In genomic region chr2:182915369-182916326, GRCh38 we compare ENCODE assay signal across 1 cellular context.
TF ChIP-seq lines count a peak whose summit lies in the region.

No MANE protein-coding gene starts in this region.

TF ChIP-seq in HEK293, 187 proteins besides CTCF, POLR2A, EP300 and RAD21 (continued from another document):
- peak; percentile 52; the same call in 1 of the 2 replicates for TF ChIP-seq TSHZ1 (tag by site-specific recombination; IDR thresholded peaks at IDR 0.05; ENCODE audit: borderline replicate concordance)
- peak; percentile 92 for TF ChIP-seq ZEB2 (tag by site-specific recombination; IDR thresholded peaks at IDR 0.05)
- TF ChIP-seq ELK4 (IDR thresholded peaks at IDR 0.05; ENCODE audit: borderline replicate concordance, low read depth, low read length) = no peak
- 0 out of 2 replicates have a peak, but pooled peaks have one; percentile 49 for TF ChIP-seq ZBTB21 (tag by site-specific recombination; IDR thresholded peaks at IDR 0.05)
- peak; percentile 95 for TF ChIP-seq ZNF366 (tag by site-specific recombination; conservative IDR thresholded peaks at IDR 0.05)
- peak; percentile 58; the same call in 1 of the 2 replicates for TF ChIP-seq ZNF10 (tag by site-specific recombination; IDR thresholded peaks at IDR 0.05)
- TF ChIP-seq TRIM28 (IDR thresholded peaks at IDR 0.05; ENCODE audit: borderline replicate concordance, low read length) = peak; percentile 45; the same call in 1 of the 2 replicates
- no peak for TF ChIP-seq ZNF623 (tag by site-specific recombination; IDR thresholded peaks at IDR 0.05)
- TF ChIP-seq ZNF777 (tag by site-specific recombination; IDR thresholded peaks at IDR 0.05; ENCODE audit: borderline replicate concordance) = no peak
- TF ChIP-seq, protein P1, sequence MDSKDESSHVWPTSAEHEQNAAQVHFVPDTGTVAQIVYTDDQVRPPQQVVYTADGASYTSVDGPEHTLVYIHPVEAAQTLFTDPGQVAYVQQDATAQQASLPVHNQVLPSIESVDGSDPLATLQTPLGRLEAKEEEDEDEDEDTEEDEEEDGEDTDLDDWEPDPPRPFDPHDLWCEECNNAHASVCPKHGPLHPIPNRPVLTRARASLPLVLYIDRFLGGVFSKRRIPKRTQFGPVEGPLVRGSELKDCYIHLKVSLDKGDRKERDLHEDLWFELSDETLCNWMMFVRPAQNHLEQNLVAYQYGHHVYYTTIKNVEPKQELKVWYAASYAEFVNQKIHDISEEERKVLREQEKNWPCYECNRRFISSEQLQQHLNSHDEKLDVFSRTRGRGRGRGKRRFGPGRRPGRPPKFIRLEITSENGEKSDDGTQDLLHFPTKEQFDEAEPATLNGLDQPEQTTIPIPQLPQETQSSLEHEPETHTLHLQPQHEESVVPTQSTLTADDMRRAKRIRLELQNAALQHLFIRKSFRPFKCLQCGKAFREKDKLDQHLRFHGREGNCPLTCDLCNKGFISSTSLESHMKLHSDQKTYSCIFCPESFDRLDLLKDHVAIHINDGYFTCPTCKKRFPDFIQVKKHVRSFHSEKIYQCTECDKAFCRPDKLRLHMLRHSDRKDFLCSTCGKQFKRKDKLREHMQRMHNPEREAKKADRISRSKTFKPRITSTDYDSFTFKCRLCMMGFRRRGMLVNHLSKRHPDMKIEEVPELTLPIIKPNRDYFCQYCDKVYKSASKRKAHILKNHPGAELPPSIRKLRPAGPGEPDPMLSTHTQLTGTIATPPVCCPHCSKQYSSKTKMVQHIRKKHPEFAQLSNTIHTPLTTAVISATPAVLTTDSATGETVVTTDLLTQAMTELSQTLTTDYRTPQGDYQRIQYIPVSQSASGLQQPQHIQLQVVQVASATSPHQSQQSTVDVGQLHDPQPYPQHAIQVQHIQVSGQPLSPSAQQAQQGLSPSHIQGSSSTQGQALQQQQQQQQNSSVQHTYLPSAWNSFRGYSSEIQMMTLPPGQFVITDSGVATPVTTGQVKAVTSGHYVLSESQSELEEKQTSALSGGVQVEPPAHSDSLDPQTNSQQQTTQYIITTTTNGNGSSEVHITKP (tag by site-specific recombination; IDR thresholded peaks at IDR 0.05) = peak; percentile 60
- no peak for TF ChIP-seq ZNF791 (tag by site-specific recombination; IDR thresholded peaks at IDR 0.05)
- TF ChIP-seq PRDM6 (tag by site-specific recombination; IDR thresholded peaks at IDR 0.05) = peak; percentile 81
- TF ChIP-seq, protein P2, sequence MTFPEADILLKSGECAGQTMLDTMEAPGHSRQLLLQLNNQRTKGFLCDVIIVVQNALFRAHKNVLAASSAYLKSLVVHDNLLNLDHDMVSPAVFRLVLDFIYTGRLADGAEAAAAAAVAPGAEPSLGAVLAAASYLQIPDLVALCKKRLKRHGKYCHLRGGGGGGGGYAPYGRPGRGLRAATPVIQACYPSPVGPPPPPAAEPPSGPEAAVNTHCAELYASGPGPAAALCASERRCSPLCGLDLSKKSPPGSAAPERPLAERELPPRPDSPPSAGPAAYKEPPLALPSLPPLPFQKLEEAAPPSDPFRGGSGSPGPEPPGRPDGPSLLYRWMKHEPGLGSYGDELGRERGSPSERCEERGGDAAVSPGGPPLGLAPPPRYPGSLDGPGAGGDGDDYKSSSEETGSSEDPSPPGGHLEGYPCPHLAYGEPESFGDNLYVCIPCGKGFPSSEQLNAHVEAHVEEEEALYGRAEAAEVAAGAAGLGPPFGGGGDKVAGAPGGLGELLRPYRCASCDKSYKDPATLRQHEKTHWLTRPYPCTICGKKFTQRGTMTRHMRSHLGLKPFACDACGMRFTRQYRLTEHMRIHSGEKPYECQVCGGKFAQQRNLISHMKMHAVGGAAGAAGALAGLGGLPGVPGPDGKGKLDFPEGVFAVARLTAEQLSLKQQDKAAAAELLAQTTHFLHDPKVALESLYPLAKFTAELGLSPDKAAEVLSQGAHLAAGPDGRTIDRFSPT (tag by site-specific recombination; IDR thresholded peaks at IDR 0.05) = peak; percentile 90
- TF ChIP-seq ZNF202 (tag by site-specific recombination; IDR thresholded peaks at IDR 0.05; ENCODE audit: borderline replicate concordance) = no peak
- peak; percentile 54; the same call in 1 of the 2 replicates for TF ChIP-seq ZXDB (tag by site-specific recombination; IDR thresholded peaks at IDR 0.05)
